ENCODE assay signal across 8 cellular contexts in genomic region chr3:195802261-195802701, GRCh38. TPM values are rescaled to one million over a fixed set of nuclear protein-coding genes. Genes with fewer than 3 reads are reported as not detected.
A peak's percentile ranks its signal among the peaks of the same experiment; 100 is the strongest.
DNase-seq lines count a peak whose midpoint lies in the region; ATAC-seq and TF ChIP-seq lines count a peak whose summit lies in the region.
"Had no signal": no experiment of that assay in that cellular context is flagged by ENCODE, and none has a peak within 500 bp of the region (broad histone marks: within the 10 kb centered on the region; RNA-seq: fewer than 3 reads in every experiment).

No MANE protein-coding gene starts in this region.

- peaks cover 24% of the 10 kb centered on the region for H3K36me3 Mint-ChIP-seq in T-helper 2 cell treated with Interferon-gamma antibody and Interleukin-4, amounts not matched to agents 5 μg/mL and 100 μg/mL, for 36 hours (ENCODE audit: low read depth)
- H3K36me3 Mint-ChIP-seq in stimulated activated effector memory CD8-positive, alpha-beta T cell treated with anti-CD3 and anti-CD28 coated beads, Interleukin-12 subunit alpha, Interleukin-12 subunit beta, amount 100 ng/mL, for 72 hours, result peaks cover 24% of the 10 kb centered on the region
- no peaks in the 10 kb centered on the region for H3K36me3 Mint-ChIP-seq in HFFc6 (ENCODE audit: low read depth)

- peak; percentile 87 for ATAC-seq in stimulated activated effector memory CD8-positive, alpha-beta T cell treated with anti-CD3 and anti-CD28 coated beads, Interleukin-12 subunit alpha, Interleukin-12 subunit beta, amount 100 ng/mL, for 72 hours
- ATAC-seq in HG03571 (IDR thresholded peaks at IDR 0.05; ENCODE audit: unreplicated experiment), result no peak

- H3K27ac Mint-ChIP-seq in T-helper 2 cell treated with Interferon-gamma antibody and Interleukin-4, amounts not matched to agents 5 μg/mL and 100 μg/mL, for 36 hours, result peak overlapping the region; percentile 87
- peak overlapping the region; percentile 62 for H3K27ac Mint-ChIP-seq in stimulated activated effector memory CD8-positive, alpha-beta T cell treated with anti-CD3 and anti-CD28 coated beads, Interleukin-12 subunit alpha, Interleukin-12 subunit beta, amount 100 ng/mL, for 72 hours
- no peak overlapping the region for H3K27ac Mint-ChIP-seq in HFFc6

- peaks cover 4% of the 10 kb centered on the region for H3K27me3 Mint-ChIP-seq in T-helper 2 cell treated with Interferon-gamma antibody and Interleukin-4, amounts not matched to agents 5 μg/mL and 100 μg/mL, for 36 hours (ENCODE audit: low read depth)
- peaks cover 39% of the 10 kb centered on the region for H3K27me3 Mint-ChIP-seq in HFFc6 (ENCODE audit: insufficient read depth)

- peaks cover 58% of the 10 kb centered on the region for H3K4me1 Mint-ChIP-seq in T-helper 2 cell treated with Interferon-gamma antibody and Interleukin-4, amounts not matched to agents 5 μg/mL and 100 μg/mL, for 36 hours (ENCODE audit: low read depth)
- peaks cover 56% of the 10 kb centered on the region for H3K4me1 Mint-ChIP-seq in stimulated activated effector memory CD8-positive, alpha-beta T cell treated with anti-CD3 and anti-CD28 coated beads, Interleukin-12 subunit alpha, Interleukin-12 subunit beta, amount 100 ng/mL, for 72 hours
- peaks cover 9% of the 10 kb centered on the region for H3K4me1 Mint-ChIP-seq in HFFc6 (ENCODE audit: low read depth)

- intact Hi-C loops in esophagus muscularis mucosa (cut with DNase I), result no loop called here

- H3K27me3 ChIP-seq in H7 (ENCODE audit: control insufficient read depth, insufficient read depth, low read length) (no peaks in the 10 kb centered on the region), esophagus muscularis mucosa (no peaks in the 10 kb centered on the region)

- no peak for TF ChIP-seq CTCF in esophagus muscularis mucosa (IDR thresholded peaks at IDR 0.05)
- no peak for TF ChIP-seq CTCF in HFFc6 (IDR thresholded peaks at IDR 0.05)

- TF ChIP-seq POLR2A in esophagus muscularis mucosa (IDR thresholded peaks at IDR 0.05; ENCODE audit: low read depth), result no peak

- peak overlapping the region; percentile 65 for H3K4me3 Mint-ChIP-seq in T-helper 2 cell treated with Interferon-gamma antibody and Interleukin-4, amounts not matched to agents 5 μg/mL and 100 μg/mL, for 36 hours
- H3K4me3 Mint-ChIP-seq in stimulated activated effector memory CD8-positive, alpha-beta T cell treated with anti-CD3 and anti-CD28 coated beads, Interleukin-12 subunit alpha, Interleukin-12 subunit beta, amount 100 ng/mL, for 72 hours, result peak overlapping the region; percentile 50
- no peak overlapping the region; the same call in 1 of the 2 replicates for H3K4me3 Mint-ChIP-seq in HFFc6

- H3K36me3 ChIP-seq in H7 (replicated peaks; ENCODE audit: control insufficient read depth, insufficient read depth, low read length), result no peaks in the 10 kb centered on the region; the same call in 1 of the 2 replicates
- no peaks in the 10 kb centered on the region for H3K36me3 ChIP-seq in esophagus muscularis mucosa

- 50% methylated on average over 15 of the region's 15 CpGs for WGBS in esophagus muscularis mucosa

- H3K9me3 ChIP-seq in esophagus muscularis mucosa, result no peaks in the 10 kb centered on the region

- H3K4me1 ChIP-seq in esophagus muscularis mucosa, result peaks cover 5 to 27% (median 21%) of the 10 kb centered on the region in 4 donors

- peak; percentile 49 for DNase-seq in H7
- DNase-seq in T-helper 2 cell treated with Interferon-gamma antibody and Interleukin-4, amounts not matched to agents 5 μg/mL and 100 μg/mL, for 36 hours (ENCODE audit: low spot score), result peak; percentile 16
- no peak for DNase-seq in esophagus muscularis mucosa (ENCODE audit: extremely low spot score)
- peak; percentile 22 to 63 for DNase-seq in stimulated activated effector memory CD8-positive, alpha-beta T cell treated with anti-CD3 and anti-CD28 coated beads, Interleukin-12 subunit alpha, Interleukin-12 subunit beta, amount 100 ng/mL, for 72 hours (ENCODE audit: low spot score in 2 of 2)
- no peak for DNase-seq in HFFc6
- no peak for DNase-seq in NCI-H526 (lab: John Stamatoyannopoulos, UW)
- DNase-seq: left cardiac atrium had no signal

- H3K4me3 ChIP-seq in H7 (ENCODE audit: insufficient read depth, low read depth, low read length), result no peak overlapping the region
- peak overlapping the region in 2 of 4 donors; percentile 42 to 43 for H3K4me3 ChIP-seq in esophagus muscularis mucosa

- no peak for TF ChIP-seq EP300 in esophagus muscularis mucosa (IDR thresholded peaks at IDR 0.05)

- H3K27ac ChIP-seq in esophagus muscularis mucosa (replicated peaks in 1 of 4), result peak overlapping the region in 3 of 4 donors; percentile 41 to 72 (median 65)

- H3K9me3 Mint-ChIP-seq in T-helper 2 cell treated with Interferon-gamma antibody and Interleukin-4, amounts not matched to agents 5 μg/mL and 100 μg/mL, for 36 hours, result peaks cover 10% of the 10 kb centered on the region
- H3K9me3 Mint-ChIP-seq in stimulated activated effector memory CD8-positive, alpha-beta T cell treated with anti-CD3 and anti-CD28 coated beads, Interleukin-12 subunit alpha, Interleukin-12 subunit beta, amount 100 ng/mL, for 72 hours, result no peaks in the 10 kb centered on the region
- H3K9me3 Mint-ChIP-seq in HFFc6, result no peaks in the 10 kb centered on the region

RNA-seq across cellular contexts. Expression of gene MUC4, which starts 9.4 kb away (rescaled TPM):
- 3.5 and 4.0 TPM in 2 replicates for total RNA-seq in H7 (2014; rRNA removed; shearing (Covaris generic))
- total RNA-seq in esophagus muscularis mucosa, result under 1 TPM in 3 of 4 donors, not detected in 1; 0.19 to 0.63 (median 0.42) TPM
- not detected for total RNA-seq in HFFc6 (2021; fragmentation: NEBNext Ultra II Directional; extraction: Animal tissue kit (Norgen Biotek cat#: 25700))
- total RNA-seq: left cardiac atrium had no signal

Comparison
In these comparisons a context has a peak if more than half of its experiments do, and no peak if none do; other contexts are left out.
1. DNase-seq: peak in H7 (single experiment), T-helper 2 cell treated with Interferon-gamma antibody and Interleukin-4, amounts not matched to agents 5 μg/mL and 100 μg/mL, for 36 hours (single experiment) and stimulated activated effector memory CD8-positive, alpha-beta T cell treated with anti-CD3 and anti-CD28 coated beads, Interleukin-12 subunit alpha, Interleukin-12 subunit beta, amount 100 ng/mL, for 72 hours (2 of 2); none in esophagus muscularis mucosa (single experiment), HFFc6 (single experiment) and NCI-H526 (0 of 2).